8 cellular contexts compared by ENCODE assay signal in genomic region chr11:113314389-113315301, GRCh38. TPM values are rescaled to one million over a fixed set of nuclear protein-coding genes. Genes with fewer than 3 reads are reported as not detected.
A peak's percentile ranks its signal among the peaks of the same experiment; 100 is the strongest.
DNase-seq lines count a peak whose midpoint lies in the region; ATAC-seq and TF ChIP-seq lines count a peak whose summit lies in the region.

TSS of gene TTC12 (plus strand) at chr11:113314583. CDS start at chr11:113316258, 1,675 bp downstream.

- H3K27me3 ChIP-seq in CD8-positive, alpha-beta T cell (ENCODE audit: insufficient read depth, low read length), result no peaks in the 10 kb centered on the region
- no peaks in the 10 kb centered on the region for H3K27me3 ChIP-seq in HL-60 (ENCODE audit: insufficient read depth, poor library complexity, severe bottlenecking)
- H3K27me3 ChIP-seq in PC-3 (ENCODE audit: low read length), result no peaks in the 10 kb centered on the region
- H3K27me3 ChIP-seq in naive thymus-derived CD4-positive, alpha-beta T cell (ENCODE audit: control insufficient read depth in 2 of 2, insufficient read depth in 2 of 2, low read length in 2 of 2), result no peaks in the 10 kb centered on the region

- peak within 1 kb of the TSS; percentile 63 for H2AFZ ChIP-seq in PC-3 (ENCODE audit: low read length)

- peak within 1 kb of the TSS; percentile 85 for H3K27ac Mint-ChIP-seq in CD8-positive, alpha-beta T cell
- H3K27ac Mint-ChIP-seq in naive thymus-derived CD4-positive, alpha-beta T cell, result peak within 1 kb of the TSS; percentile 75 to 95 (median 92)
- H3K27ac Mint-ChIP-seq in stimulated activated effector memory CD8-positive, alpha-beta T cell treated with anti-CD3 and anti-CD28 coated beads, Interleukin-12 subunit alpha, Interleukin-12 subunit beta, amount 100 ng/mL, for 72 hours, result peak within 1 kb of the TSS; percentile 73

- H4K20me1 ChIP-seq in PC-3 (ENCODE audit: low read length), result no peaks in the 10 kb centered on the region

- no peaks in the 10 kb centered on the region for H3F3A ChIP-seq in PC-3 (ENCODE audit: low read length, unreplicated experiment)

- H3K9ac ChIP-seq in PC-3 (ENCODE audit: low read length), result peak within 1 kb of the TSS; percentile 83

- H3K4me3 ChIP-seq in CD8-positive, alpha-beta T cell (ENCODE audit: low read depth, low read length), result peak within 1 kb of the TSS; percentile 59
- H3K4me3 ChIP-seq in HL-60 (replicated peaks; ENCODE audit: insufficient read depth, low read length), result peak within 1 kb of the TSS; percentile 59
- H3K4me3 ChIP-seq in PC-3 (ENCODE audit: low read length), result peak within 1 kb of the TSS; percentile 89
- peak within 1 kb of the TSS; percentile 78 for H3K4me3 ChIP-seq in naive thymus-derived CD4-positive, alpha-beta T cell (ENCODE audit: low read length)

- peak; percentile 82 to 95 (median 87) for DNase-seq in CD8-positive, alpha-beta T cell
- DNase-seq in HL-60 (ENCODE audit: low read depth in 1 of 2, low spot score in 1 of 2), result peak; percentile 38 to 72
- DNase-seq in PC-3, result peak; percentile 93
- DNase-seq in activated T-helper 1 cell treated with Interleukin-2 at 50 U/mL for 16 hours (ENCODE audit: low read depth), result peak; percentile 88
- DNase-seq in fibroblast of gingiva (ENCODE audit: low read depth), result peak; percentile 89
- DNase-seq in naive thymus-derived CD4-positive, alpha-beta T cell, result peak; percentile 81 to 95 (median 89)
- peak; percentile 86 to 94 for DNase-seq in stimulated activated effector memory CD8-positive, alpha-beta T cell treated with anti-CD3 and anti-CD28 coated beads, Interleukin-12 subunit alpha, Interleukin-12 subunit beta, amount 100 ng/mL, for 72 hours (ENCODE audit: low spot score in 2 of 2)

- CTCF ChIA-PET in CD8-positive, alpha-beta T cell (lab: Charles Lee), result interaction anchor here (1.2 kb wide), 1 partner anchor 9 kb away, joined by 3 read pairs; no protein-coding TSS in a partner anchor
- CTCF ChIA-PET in PC-3 (lab: Charles Lee), result interaction anchor here (0.7 to 0.8 kb wide), 2 partner anchors 416 to 437 kb away, joined by 4 read pairs; no protein-coding TSS in a partner anchor
- CTCF ChIA-PET in naive thymus-derived CD4-positive, alpha-beta T cell (lab: Charles Lee), result interaction anchor here (0.8 to 1.1 kb wide), 2 partner anchors 458 to 1032 kb away, joined by 3 read pairs; no protein-coding TSS in a partner anchor

- peaks cover 17% of the 10 kb centered on the region for H3K4me1 ChIP-seq in CD8-positive, alpha-beta T cell (ENCODE audit: insufficient read depth, low read length)
- peaks cover 19% of the 10 kb centered on the region for H3K4me1 ChIP-seq in PC-3 (ENCODE audit: insufficient read depth, low read length)
- peaks cover 10 to 16% of the 10 kb centered on the region in 2 donors for H3K4me1 ChIP-seq in naive thymus-derived CD4-positive, alpha-beta T cell (ENCODE audit: control insufficient read depth in 2 of 2, insufficient read depth in 2 of 2, low read length in 2 of 2)

- H3K4me2 ChIP-seq in PC-3 (ENCODE audit: low read length), result peak within 1 kb of the TSS; percentile 97

- H3K27me3 Mint-ChIP-seq in CD8-positive, alpha-beta T cell (ENCODE audit: low read depth), result no peaks in the 10 kb centered on the region
- H3K27me3 Mint-ChIP-seq in naive thymus-derived CD4-positive, alpha-beta T cell, result peaks cover 0 to 3% (median 0%) of the 10 kb centered on the region in 5 donors

- intact Hi-C loops in CD8-positive, alpha-beta T cell (cut with DNase I, micrococcal nuclease), result loop anchor here (1.0 to 10.0 kb wide), 8 partner anchors 458 to 1390 kb away; partner anchors contain the start of genes PTS (in 2 of the 2), USP28 (in 2 of the 2), ZW10 (in 2 of the 2) and SDHD (in 1 of the 2)
- intact Hi-C loops in PC-3 (cut with micrococcal nuclease), result no loop called here
- intact Hi-C loops in naive thymus-derived CD4-positive, alpha-beta T cell (cut with micrococcal nuclease), result loop anchor here (1.0 to 10.0 kb wide), 14 partner anchors 72 to 1937 kb away; partner anchors contain the start of genes C11orf71 (in 2 of the 2), CFAP68 (in 2 of the 2), FDXACB1 (in 2 of the 2) and PTS (in 2 of the 2)

- H3K4me3 Mint-ChIP-seq in CD8-positive, alpha-beta T cell, result peak within 1 kb of the TSS; percentile 82
- peak within 1 kb of the TSS; percentile 77 to 93 (median 88) for H3K4me3 Mint-ChIP-seq in naive thymus-derived CD4-positive, alpha-beta T cell
- H3K4me3 Mint-ChIP-seq in stimulated activated effector memory CD8-positive, alpha-beta T cell treated with anti-CD3 and anti-CD28 coated beads, Interleukin-12 subunit alpha, Interleukin-12 subunit beta, amount 100 ng/mL, for 72 hours, result peak within 1 kb of the TSS; percentile 69

- no peaks in the 10 kb centered on the region for H3K36me3 ChIP-seq in CD8-positive, alpha-beta T cell (ENCODE audit: insufficient read depth, low read length)
- H3K36me3 ChIP-seq in PC-3 (ENCODE audit: low read depth, low read length), result no peaks in the 10 kb centered on the region
- peaks cover 0 to 7% (median 0%) of the 10 kb centered on the region in 3 experiments for H3K36me3 ChIP-seq in naive thymus-derived CD4-positive, alpha-beta T cell (ENCODE audit: control insufficient read depth in 2 of 3, insufficient read depth in 3 of 3, low read length in 3 of 3)

- H3K27ac ChIP-seq in CD8-positive, alpha-beta T cell (ENCODE audit: low read depth, low read length), result peak within 1 kb of the TSS; percentile 81
- H3K27ac ChIP-seq in HL-60 (replicated peaks), result peak within 1 kb of the TSS; percentile 49; the same call in 1 of the 2 replicates
- H3K27ac ChIP-seq in PC-3 (ENCODE audit: low read length), result peak within 1 kb of the TSS; percentile 37
- H3K27ac ChIP-seq in naive thymus-derived CD4-positive, alpha-beta T cell (ENCODE audit: low read depth, low read length), result peak within 1 kb of the TSS; percentile 91

- no TSS peak for BruUV-seq in PC-3 (replicated peaks; lab: Mats Ljungman, UMichigan)

- no peak for TF ChIP-seq CTCF in CD8-positive, alpha-beta T cell (IDR thresholded peaks at IDR 0.05)
- TF ChIP-seq CTCF in HL-60 (IDR thresholded peaks at IDR 0.05; ENCODE audit: insufficient read depth, low read length) (no peak), PC-3 (conservative IDR thresholded peaks at IDR 0.05; ENCODE audit: low read depth, low read length) (no peak)

- no peaks in the 10 kb centered on the region for H3K9me3 ChIP-seq in CD8-positive, alpha-beta T cell (ENCODE audit: low read length)
- no peaks in the 10 kb centered on the region for H3K9me3 ChIP-seq in PC-3 (ENCODE audit: low read length)
- H3K9me3 ChIP-seq in naive thymus-derived CD4-positive, alpha-beta T cell (ENCODE audit: control insufficient read depth in 2 of 3, low read length in 3 of 3), result no peaks in the 10 kb centered on the region

- POLR2A ChIA-PET in CD8-positive, alpha-beta T cell (lab: Charles Lee), result interaction anchor here (0.7 to 1.7 kb wide), 3 partner anchors 9 to 1388 kb away, joined by 3 to 7 read pairs (median 5); no protein-coding TSS in a partner anchor
- POLR2A ChIA-PET in PC-3 (lab: Charles Lee; ENCODE audit: unreplicated experiment), result interaction anchor here (0.5 to 0.7 kb wide), 3 partner anchors 35 to 1463 kb away, joined by 3 to 5 read pairs (median 5); no protein-coding TSS in a partner anchor
- POLR2A ChIA-PET in naive thymus-derived CD4-positive, alpha-beta T cell (lab: Charles Lee), result interaction anchor here (0.7 to 1.6 kb wide), 5 partner anchors 8 to 1228 kb away, joined by 3 to 9 read pairs (median 4); partner anchors contain the start of genes PTS, SDHD and TIMM8B

- no peaks in the 10 kb centered on the region for H3K9me3 Mint-ChIP-seq in CD8-positive, alpha-beta T cell
- H3K9me3 Mint-ChIP-seq in naive thymus-derived CD4-positive, alpha-beta T cell, result peaks cover 0 to 4% (median 0%) of the 10 kb centered on the region in 11 donors
- H3K9me3 Mint-ChIP-seq in stimulated activated effector memory CD8-positive, alpha-beta T cell treated with anti-CD3 and anti-CD28 coated beads, Interleukin-12 subunit alpha, Interleukin-12 subunit beta, amount 100 ng/mL, for 72 hours, result no peaks in the 10 kb centered on the region

- ATAC-seq in CD8-positive, alpha-beta T cell, result peak; percentile 98
- ATAC-seq in GM19455 (IDR thresholded peaks at IDR 0.05; ENCODE audit: unreplicated experiment), result peak; percentile 98
- peak; percentile 95 for ATAC-seq in PC-3
- ATAC-seq in naive thymus-derived CD4-positive, alpha-beta T cell, result peak; percentile 100
- ATAC-seq in stimulated activated effector memory CD8-positive, alpha-beta T cell treated with anti-CD3 and anti-CD28 coated beads, Interleukin-12 subunit alpha, Interleukin-12 subunit beta, amount 100 ng/mL, for 72 hours, result peak; percentile 98

- peaks cover 11% of the 10 kb centered on the region for H3K79me2 ChIP-seq in PC-3 (ENCODE audit: low read length)

- H3K4me1 Mint-ChIP-seq in CD8-positive, alpha-beta T cell (ENCODE audit: low read depth), result peaks cover 30% of the 10 kb centered on the region
- H3K4me1 Mint-ChIP-seq in naive thymus-derived CD4-positive, alpha-beta T cell, result peaks cover 18 to 58% (median 49%) of the 10 kb centered on the region in 7 donors
- H3K4me1 Mint-ChIP-seq in stimulated activated effector memory CD8-positive, alpha-beta T cell treated with anti-CD3 and anti-CD28 coated beads, Interleukin-12 subunit alpha, Interleukin-12 subunit beta, amount 100 ng/mL, for 72 hours, result peaks cover 13% of the 10 kb centered on the region

- H3K9me2 ChIP-seq in PC-3 (replicated peaks; ENCODE audit: low read length), result no peaks in the 10 kb centered on the region

- peaks cover 30% of the 10 kb centered on the region for H3K36me3 Mint-ChIP-seq in CD8-positive, alpha-beta T cell
- peaks cover 4 to 34% (median 31%) of the 10 kb centered on the region in 5 donors for H3K36me3 Mint-ChIP-seq in naive thymus-derived CD4-positive, alpha-beta T cell
- H3K36me3 Mint-ChIP-seq in stimulated activated effector memory CD8-positive, alpha-beta T cell treated with anti-CD3 and anti-CD28 coated beads, Interleukin-12 subunit alpha, Interleukin-12 subunit beta, amount 100 ng/mL, for 72 hours, result peaks cover 14% of the 10 kb centered on the region

RNA-seq across cellular contexts. Expression of gene TTC12, which starts in this region (rescaled TPM):
- total RNA-seq in CD8-positive, alpha-beta T cell, result 10 to 100 TPM in 1 of 2 experiments, 1 to 10 TPM in 1; 8.6 to 10.8 TPM
- total RNA-seq in PC-3 (2014; rRNA removed), result 13.1 and 20.9 TPM in 2 replicates
- total RNA-seq in naive thymus-derived CD4-positive, alpha-beta T cell, result 10 to 100 TPM; 14.1 to 84.5 (median 58.2) TPM
- polyA plus RNA-seq in naive thymus-derived CD4-positive, alpha-beta T cell, result 10 to 100 TPM in 1 of 2 donors, 1 to 10 TPM in 1; 8.2 to 13.2 TPM

Comparison
In these comparisons a context has a peak if more than half of its experiments do, and no peak if none do; other contexts are left out.
1. Peak in every context shown above with its lines: DNase-seq, ATAC-seq, H3K4me3 ChIP-seq and H3K27ac ChIP-seq.
2. H3K27ac ChIP-seq: peak in every context shown above with its lines; median percentile 91 in naive thymus-derived CD4-positive, alpha-beta T cell; 81 in CD8-positive, alpha-beta T cell; 49 in HL-60; 37 in PC-3.